In genomic region chr7:8362723-8363369, GRCh38 we compare ENCODE assay signal across 25 cellular contexts.
DNase-seq lines count a peak whose midpoint lies in the region; ATAC-seq, FAIRE-seq and TF ChIP-seq lines count a peak whose summit lies in the region.
"Had no signal": no experiment of that assay in that cellular context is flagged by ENCODE, and none has a peak within 500 bp of the region (broad histone marks: within the 10 kb centered on the region; RNA-seq: fewer than 3 reads in every experiment).

No MANE protein-coding gene starts in this region.

- peak overlapping the region; percentile 4 for H3K4me3 ChIP-seq in iPS-15b (ENCODE audit: low read depth, low read length)
- H3K4me3 ChIP-seq: SJCRH30, skin epidermis had no signal

- H3K27me3 Mint-ChIP-seq in activated T-cell treated with anti-CD3 and anti-CD28 coated beads, Interleukin-2, amount 50 U/mL, for 4 hours (ENCODE audit: low read depth), result peaks cover 8% of the 10 kb centered on the region

- peaks cover 3% of the 10 kb centered on the region for H3K9me3 Mint-ChIP-seq in activated T-cell treated with anti-CD3 and anti-CD28 coated beads, Interleukin-2, amount 50 U/mL, for 4 hours
- H3K9me3 Mint-ChIP-seq: activated naive CD4-positive, alpha-beta T cell treated with anti-CD3 and anti-CD28 coated beads for 36 hours; mesothelial cell of epicardium; stimulated activated effector memory CD8-positive, alpha-beta T cell treated with anti-CD3 and anti-CD28 coated beads, Interleukin-12 subunit alpha, Interleukin-12 subunit beta, amount 100 ng/mL, for 72 hours had no signal

- ATAC-seq in activated T-cell treated with anti-CD3 and anti-CD28 coated beads, Interleukin-2, amount 50 U/mL, for 4 hours, result no peak
- no peak for ATAC-seq in HG03135 (IDR thresholded peaks at IDR 0.05; ENCODE audit: unreplicated experiment)
- no peak for ATAC-seq in GM19324 (IDR thresholded peaks at IDR 0.05; ENCODE audit: low FRiP score, unreplicated experiment)
- ATAC-seq: left ventricle myocardium superior; naive thymus-derived CD4-positive, alpha-beta T cell; Panc1; stimulated activated effector memory CD8-positive, alpha-beta T cell treated with anti-CD3 and anti-CD28 coated beads, Interleukin-12 subunit alpha, Interleukin-12 subunit beta, amount 100 ng/mL, for 72 hours had no signal

- H3K4me1 Mint-ChIP-seq in activated T-cell treated with anti-CD3 and anti-CD28 coated beads, Interleukin-2, amount 50 U/mL, for 4 hours (ENCODE audit: low read depth), result no peaks in the 10 kb centered on the region
- H3K4me1 Mint-ChIP-seq: naive thymus-derived CD4-positive, alpha-beta T cell; stimulated activated effector memory CD8-positive, alpha-beta T cell treated with anti-CD3 and anti-CD28 coated beads, Interleukin-12 subunit alpha, Interleukin-12 subunit beta, amount 100 ng/mL, for 72 hours had no signal

- H3K27me3 ChIP-seq in iPS-15b (ENCODE audit: control insufficient read depth, insufficient read depth, low read length), result no peaks in the 10 kb centered on the region
- H3K27me3 ChIP-seq: SJCRH30 had no signal

- FAIRE-seq in GM12892 (lab: Jason Lieb, UNC), result peak; percentile 61

- peak overlapping the region; percentile 9 for H3K9ac ChIP-seq in iPS-15b (ENCODE audit: low read depth, low read length)

- peaks cover 47% of the 10 kb centered on the region for H3K4me1 ChIP-seq in iPS-15b (ENCODE audit: control insufficient read depth, insufficient read depth, low read length)
- H3K4me1 ChIP-seq: SJCRH30 had no signal

- no peak overlapping the region for H3K4me3 Mint-ChIP-seq in activated T-cell treated with anti-CD3 and anti-CD28 coated beads, Interleukin-2, amount 50 U/mL, for 4 hours
- H3K4me3 Mint-ChIP-seq: activated naive CD4-positive, alpha-beta T cell treated with anti-CD3 and anti-CD28 coated beads for 36 hours; mesothelial cell of epicardium; naive thymus-derived CD4-positive, alpha-beta T cell; stimulated activated effector memory CD8-positive, alpha-beta T cell treated with anti-CD3 and anti-CD28 coated beads, Interleukin-12 subunit alpha, Interleukin-12 subunit beta, amount 100 ng/mL, for 72 hours had no signal

- DNase-seq in GM12892 (ENCODE audit: insufficient read length), result no peak
- peak; percentile 12 for DNase-seq in KBM-7
- DNase-seq in SIG-M5 (lab: John Stamatoyannopoulos, UW), result peak; percentile 7
- no peak for DNase-seq in activated T-cell treated with anti-CD3 and anti-CD28 coated beads, Interleukin-2, amount 50 U/mL, for 4 hours
- DNase-seq: ACHN; activated CD4-positive, alpha-beta T cell treated with anti-CD3 and anti-CD28 coated beads for 48 hours; activated naive CD4-positive, alpha-beta T cell treated with anti-CD3 and anti-CD28 coated beads for 36 hours; DMS53; GF-D8; head of caudate nucleus; KG1; left ventricle myocardium superior; naive thymus-derived CD4-positive, alpha-beta T cell; NCI-H1092; NCI-H1930; SJCRH30; substantia nigra; T-helper 2 cell had no signal

- TF ChIP-seq POLR2A in GM12892 (IDR thresholded peaks at IDR 0.05; ENCODE audit: low read depth, low read length), result no peak

- no peaks in the 10 kb centered on the region for H3K9me3 ChIP-seq in iPS-15b (ENCODE audit: control insufficient read depth, insufficient read depth, low read length)
- H3K9me3 ChIP-seq: SJCRH30 had no signal

- no peaks in the 10 kb centered on the region for H3K36me3 Mint-ChIP-seq in activated T-cell treated with anti-CD3 and anti-CD28 coated beads, Interleukin-2, amount 50 U/mL, for 4 hours (ENCODE audit: insufficient read depth)
- H3K36me3 Mint-ChIP-seq: mesothelial cell of epicardium; naive thymus-derived CD4-positive, alpha-beta T cell; stimulated activated effector memory CD8-positive, alpha-beta T cell treated with anti-CD3 and anti-CD28 coated beads, Interleukin-12 subunit alpha, Interleukin-12 subunit beta, amount 100 ng/mL, for 72 hours had no signal

- in situ Hi-C loops in KBM-7 (cut with MboI; ENCODE audit: low pct_unique_long_range_greater_than_20kb, low sequenced_read_pairs), result no loop called here

- H3K36me3 ChIP-seq in iPS-15b (ENCODE audit: control insufficient read depth, insufficient read depth, low read length), result no peaks in the 10 kb centered on the region
- H3K36me3 ChIP-seq: SJCRH30 had no signal

Comparison
In these comparisons a context has a peak if more than half of its experiments do, and no peak if none do; other contexts are left out.
1. DNase-seq: peak in KBM-7 (single experiment) and SIG-M5 (single experiment); none in GM12892 (single experiment) and activated T-cell treated with anti-CD3 and anti-CD28 coated beads, Interleukin-2, amount 50 U/mL, for 4 hours (single experiment).